Comparison of ENCODE assay signal across 12 cellular contexts in genomic region chr2:77831878-77832277, GRCh38.
DNase-seq lines count a peak whose midpoint lies in the region; TF ChIP-seq lines count a peak whose summit lies in the region.
"Had no signal": no experiment of that assay in that cellular context is flagged by ENCODE, and none has a peak within 500 bp of the region (broad histone marks: within the 10 kb centered on the region; RNA-seq: fewer than 3 reads in every experiment).

No MANE protein-coding gene starts in this region.

- H3K36me3 Mint-ChIP-seq in type B pancreatic cell: no peaks in the 10 kb centered on the region

- H3K4me3 Mint-ChIP-seq in type B pancreatic cell: peak overlapping the region; percentile 42
- H3K4me3 Mint-ChIP-seq: CD8-positive, alpha-beta memory T cell; GM23338 had no signal

- H3K27me3 Mint-ChIP-seq in type B pancreatic cell: no peaks in the 10 kb centered on the region
- H3K27me3 Mint-ChIP-seq: CD8-positive, alpha-beta memory T cell had no signal

- no peak overlapping the region for H3K4me3 ChIP-seq in epithelial cell of proximal tubule (ENCODE audit: low read depth, low read length)
- H3K4me3 ChIP-seq: GM23338 had no signal

- peaks cover 13% of the 10 kb centered on the region for H3K9me3 Mint-ChIP-seq in type B pancreatic cell

- peak overlapping the region; percentile 14 for H3K27ac Mint-ChIP-seq in type B pancreatic cell
- H3K27ac Mint-ChIP-seq: CD8-positive, alpha-beta memory T cell; GM23338 had no signal

- TF ChIP-seq CTCF in C4-2B (conservative IDR thresholded peaks at IDR 0.05) (no peak), epithelial cell of proximal tubule (conservative IDR thresholded peaks at IDR 0.05; ENCODE audit: low read depth, low read length) (no peak), type B pancreatic cell (conservative IDR thresholded peaks at IDR 0.05) (no peak)

- peak; percentile 13 for DNase-seq in DMS53 treated with DMSO at 0.1 percent for 48 hours (lab: John Stamatoyannopoulos, UW; ENCODE audit: unreplicated experiment)
- peak; percentile 4 for DNase-seq in epithelial cell of proximal tubule (ENCODE audit: low read depth)
- no peak for DNase-seq in type B pancreatic cell (ENCODE audit: extremely low spot score, unreplicated experiment)
- DNase-seq in SKM-1 treated with dmso at 0.1 percent for 144 hours (lab: John Stamatoyannopoulos, UW; ENCODE audit: unreplicated experiment): no peak
- no peak for DNase-seq in NCI-H2171 treated with DMSO at 0.1 percent for 48 hours (lab: John Stamatoyannopoulos, UW)
- DNase-seq: Caco-2; CD8-positive, alpha-beta memory T cell; DMS79 treated with DMSO at 0.1 percent for 48 hours; EL; H7 had no signal

- H3K27ac ChIP-seq in C4-2B: peak overlapping the region; percentile 44; the same call in 1 of the 2 replicates

- no peaks in the 10 kb centered on the region for H3K4me1 Mint-ChIP-seq in type B pancreatic cell (ENCODE audit: unreplicated experiment)
- H3K4me1 Mint-ChIP-seq: CD8-positive, alpha-beta memory T cell had no signal

Comparison
In these comparisons a context has a peak if more than half of its experiments do, and no peak if none do; other contexts are left out.
1. DNase-seq: peak in DMS53 treated with DMSO at 0.1 percent for 48 hours (single experiment) and epithelial cell of proximal tubule (single experiment); none in type B pancreatic cell (single experiment), SKM-1 treated with dmso at 0.1 percent for 144 hours (single experiment) and NCI-H2171 treated with DMSO at 0.1 percent for 48 hours (single experiment).